In the genomic region with DNA sequence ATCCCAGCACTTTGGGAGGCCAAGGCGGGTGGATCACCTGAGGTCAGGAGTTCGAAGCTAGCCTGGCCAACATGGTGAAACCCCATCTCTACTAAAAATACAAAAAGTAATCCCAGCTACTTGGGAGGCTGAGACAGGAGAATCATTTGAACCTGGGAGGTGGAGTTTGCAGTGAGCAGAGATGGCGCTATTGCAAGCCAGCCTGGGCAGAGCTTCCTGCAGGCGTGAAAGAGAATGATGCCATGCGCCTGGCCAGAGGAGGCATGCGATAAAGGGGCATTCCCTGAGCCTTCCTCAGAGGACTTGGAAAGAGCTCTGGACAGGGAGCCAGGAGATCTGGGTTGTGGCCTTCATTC, we compare ENCODE assay signal across 7 cellular contexts. TPM values are rescaled to one million over a fixed set of nuclear protein-coding genes. Genes with fewer than 3 reads are reported as not detected.
DNase-seq lines count a peak whose midpoint lies in the region; ATAC-seq, FAIRE-seq and TF ChIP-seq lines count a peak whose summit lies in the region.
"Not testable (repeated sequence)": the region's sequence is repeated elsewhere in the genome, so short reads cannot be mapped to it uniquely, and the experiment has no call there.

No MANE protein-coding gene starts in this region.

- BruUV-seq in endothelial cell of umbilical vein (replicated peaks; lab: Mats Ljungman, UMichigan): not testable (repeated sequence)

- peak overlapping the region; percentile 78; the same call in 1 of the 2 replicates for H3K4me3 ChIP-seq in Karpas-422 (ENCODE audit: low read length)
- not testable (repeated sequence) for H3K4me3 ChIP-seq in endothelial cell of umbilical vein (replicated peaks in 1 of 3; ENCODE audit: insufficient read depth in 1 of 3, low read depth in 1 of 3, low read length in 3 of 3); mucosa of descending colon; small intestine (ENCODE audit: low read depth in 1 of 2, low read length in 2 of 2)

- H3K4me1 ChIP-seq in Karpas-422 (ENCODE audit: low read length) (peaks cover 79% of the 10 kb centered on the region), endothelial cell of umbilical vein (ENCODE audit: control insufficient read depth, extremely low read depth, insufficient read depth, low read length) (peaks cover 35% of the 10 kb centered on the region), mucosa of descending colon (ENCODE audit: low read depth) (peaks cover 75% of the 10 kb centered on the region), small intestine (ENCODE audit: control insufficient read depth in 2 of 2, insufficient read depth in 1 of 2, low read depth in 1 of 2, low read length in 1 of 2) (peaks cover 19 to 29% of the 10 kb centered on the region in 2 donors)

- peaks cover 55% of the 10 kb centered on the region for H3K36me3 Mint-ChIP-seq in T-helper 2 cell treated with Interferon-gamma antibody and Interleukin-4, amounts not matched to agents 5 μg/mL and 100 μg/mL, for 36 hours (ENCODE audit: low read depth)
- H3K36me3 Mint-ChIP-seq in activated T-helper 2 cell treated with anti-CD3 and anti-CD28 coated beads, Interferon-gamma antibody, Interleukin-2, Interleukin-4, amounts not matched to agents 10 μg/mL and 5 μg/mL and 100 μg/mL, durations not matched to agents 14 hours and 24 hours and 36 hours (ENCODE audit: low read depth): peaks cover 12% of the 10 kb centered on the region

- H3K27me3 Mint-ChIP-seq in T-helper 2 cell treated with Interferon-gamma antibody and Interleukin-4, amounts not matched to agents 5 μg/mL and 100 μg/mL, for 36 hours (ENCODE audit: low read depth); activated T-helper 2 cell treated with anti-CD3 and anti-CD28 coated beads, Interferon-gamma antibody, Interleukin-2, Interleukin-4, amounts not matched to agents 10 μg/mL and 5 μg/mL and 100 μg/mL, durations not matched to agents 14 hours and 24 hours and 36 hours (ENCODE audit: low read depth): not testable (repeated sequence)

- peaks cover 64% of the 10 kb centered on the region for H3K79me2 ChIP-seq in Karpas-422 (ENCODE audit: low read length)
- H3K79me2 ChIP-seq in endothelial cell of umbilical vein (ENCODE audit: control insufficient read depth, insufficient read depth, low read length): peaks cover 12% of the 10 kb centered on the region

- H4K20me1 ChIP-seq in Karpas-422 (ENCODE audit: insufficient read depth, low read depth, low read length); endothelial cell of umbilical vein (replicated peaks; ENCODE audit: control insufficient read depth, extremely low read depth, insufficient read depth, low read length): not testable (repeated sequence)

- not testable (repeated sequence) for H3K9me3 ChIP-seq in Karpas-422 (ENCODE audit: low read length); endothelial cell of umbilical vein (replicated peaks; ENCODE audit: control insufficient read depth, insufficient read depth, low read length); mucosa of descending colon; small intestine (ENCODE audit: control insufficient read depth, low read depth)

- intact Hi-C loops in activated T-helper 2 cell treated with anti-CD3 and anti-CD28 coated beads, Interferon-gamma antibody, Interleukin-2, Interleukin-4, amounts not matched to agents 10 μg/mL and 5 μg/mL and 100 μg/mL, durations not matched to agents 14 hours and 24 hours and 36 hours (cut with micrococcal nuclease): loop anchor here (5.0 kb wide), 2 partner anchors 106 to 974 kb away; partner anchors contain the start of genes RCAN3 and TCEA3
- intact Hi-C loops in endothelial cell of umbilical vein (cut with micrococcal nuclease): loop anchor here (1.0 kb wide), 1 partner anchor 9 kb away; no protein-coding TSS in a partner anchor
- intact Hi-C loops in mucosa of descending colon (cut with DNase I, micrococcal nuclease): not testable (repeated sequence)

- peak overlapping the region; percentile 96 for H3K4me3 Mint-ChIP-seq in T-helper 2 cell treated with Interferon-gamma antibody and Interleukin-4, amounts not matched to agents 5 μg/mL and 100 μg/mL, for 36 hours
- H3K4me3 Mint-ChIP-seq in activated T-helper 2 cell treated with anti-CD3 and anti-CD28 coated beads, Interferon-gamma antibody, Interleukin-2, Interleukin-4, amounts not matched to agents 10 μg/mL and 5 μg/mL and 100 μg/mL, durations not matched to agents 14 hours and 24 hours and 36 hours (ENCODE audit: low read depth): peak overlapping the region; percentile 81

- not testable (repeated sequence) for H3K9me3 Mint-ChIP-seq in T-helper 2 cell treated with Interferon-gamma antibody and Interleukin-4, amounts not matched to agents 5 μg/mL and 100 μg/mL, for 36 hours; activated T-helper 2 cell treated with anti-CD3 and anti-CD28 coated beads, Interferon-gamma antibody, Interleukin-2, Interleukin-4, amounts not matched to agents 10 μg/mL and 5 μg/mL and 100 μg/mL, durations not matched to agents 14 hours and 24 hours and 36 hours

- not testable (repeated sequence) for TF ChIP-seq POLR2A in endothelial cell of umbilical vein (IDR thresholded peaks at IDR 0.05; ENCODE audit: low read depth, low read length)

- not testable (repeated sequence) for FAIRE-seq in endothelial cell of umbilical vein (lab: Jason Lieb, UNC); small intestine (lab: Jason Lieb, UNC)

- 25 to 49% (median 28%) methylated on average over 6 of the region's 6 CpGs for WGBS in small intestine, 3 donors

- POLR2A ChIA-PET in endothelial cell of umbilical vein (lab: Charles Lee): interaction anchor here (0.6 kb wide), 1 partner anchor 549 kb away, joined by 3 read pairs; no protein-coding TSS in a partner anchor

- H3K9ac ChIP-seq in Karpas-422 (ENCODE audit: low read length): peak overlapping the region; percentile 76
- not testable (repeated sequence) for H3K9ac ChIP-seq in endothelial cell of umbilical vein (replicated peaks; ENCODE audit: extremely low read depth, insufficient read depth, low read length)

- H3K9me2 ChIP-seq in Karpas-422 (replicated peaks; ENCODE audit: insufficient read depth, low read length): not testable (repeated sequence)

- H3K36me3 ChIP-seq in Karpas-422 (ENCODE audit: insufficient read depth, low read length); endothelial cell of umbilical vein (ENCODE audit: control insufficient read depth in 2 of 2, extremely low read depth in 1 of 2, insufficient read depth in 2 of 2, low read length in 2 of 2); mucosa of descending colon (ENCODE audit: low read depth); small intestine (ENCODE audit: control insufficient read depth in 2 of 2, insufficient read depth in 2 of 2, low read length in 2 of 2): not testable (repeated sequence)

- H3K27ac ChIP-seq in Karpas-422 (ENCODE audit: low read length) (peak overlapping the region; percentile 95), small intestine (ENCODE audit: low read depth in 1 of 2, low read length in 1 of 2) (peak overlapping the region; percentile 73 to 78)
- H3K27ac ChIP-seq in endothelial cell of umbilical vein (ENCODE audit: insufficient read depth, low read depth, low read length): not testable (repeated sequence)

- not testable (repeated sequence) for H3K27me3 ChIP-seq in Karpas-422 (ENCODE audit: low read length); endothelial cell of umbilical vein (ENCODE audit: control insufficient read depth in 2 of 2, insufficient read depth in 2 of 2, low read length in 2 of 2); small intestine (ENCODE audit: control insufficient read depth in 2 of 2, insufficient read depth in 2 of 2, low read length in 2 of 2)

- TF ChIP-seq CTCF in GM10266 (IDR thresholded peaks at IDR 0.05; ENCODE audit: control insufficient read depth, insufficient read depth, low read depth, missing control alignments) (peak; percentile 11), endothelial cell of umbilical vein (IDR thresholded peaks at IDR 0.05; ENCODE audit: extremely low read depth in 1 of 2, insufficient read depth in 1 of 2, low read depth in 1 of 2, low read length in 2 of 2) (peak in 1 of 2 donors; percentile 5), mucosa of descending colon (IDR thresholded peaks at IDR 0.05) (peak; percentile 11)

- not testable (repeated sequence) for H3K9me1 ChIP-seq in endothelial cell of umbilical vein (replicated peaks; ENCODE audit: control insufficient read depth, extremely low read depth, insufficient read depth, low read length)

- CTCF ChIA-PET in endothelial cell of umbilical vein (lab: Charles Lee): interaction anchor here (0.8 to 16.6 kb wide), 7 partner anchors 12 to 110 kb away, joined by 3 to 192 read pairs (median 6); no protein-coding TSS in a partner anchor

- dilution Hi-C loops in endothelial cell of umbilical vein (cut with MboI; ENCODE audit: extremely low pct_ligation_motif_present, low sequenced_read_pairs): not testable (repeated sequence)

- peak; percentile 2 for ATAC-seq in mucosa of descending colon

- peaks cover 66% of the 10 kb centered on the region for H3K4me1 Mint-ChIP-seq in T-helper 2 cell treated with Interferon-gamma antibody and Interleukin-4, amounts not matched to agents 5 μg/mL and 100 μg/mL, for 36 hours (ENCODE audit: low read depth)
- H3K4me1 Mint-ChIP-seq in activated T-helper 2 cell treated with anti-CD3 and anti-CD28 coated beads, Interferon-gamma antibody, Interleukin-2, Interleukin-4, amounts not matched to agents 10 μg/mL and 5 μg/mL and 100 μg/mL, durations not matched to agents 14 hours and 24 hours and 36 hours (ENCODE audit: low read depth): peaks cover 65% of the 10 kb centered on the region

- H3K27ac Mint-ChIP-seq in T-helper 2 cell treated with Interferon-gamma antibody and Interleukin-4, amounts not matched to agents 5 μg/mL and 100 μg/mL, for 36 hours: peak overlapping the region; percentile 92
- peak overlapping the region; percentile 54 for H3K27ac Mint-ChIP-seq in activated T-helper 2 cell treated with anti-CD3 and anti-CD28 coated beads, Interferon-gamma antibody, Interleukin-2, Interleukin-4, amounts not matched to agents 10 μg/mL and 5 μg/mL and 100 μg/mL, durations not matched to agents 14 hours and 24 hours and 36 hours

- DNase-seq in GM10266 (ENCODE audit: extremely low spot score); Karpas-422; T-helper 2 cell treated with Interferon-gamma antibody and Interleukin-4, amounts not matched to agents 5 μg/mL and 100 μg/mL, for 36 hours (ENCODE audit: low spot score); activated T-helper 2 cell treated with anti-CD3 and anti-CD28 coated beads, Interferon-gamma antibody, Interleukin-2, Interleukin-4, amounts not matched to agents 10 μg/mL and 5 μg/mL and 100 μg/mL, durations not matched to agents 14 hours and 24 hours and 36 hours (ENCODE audit: low spot score); endothelial cell of umbilical vein (ENCODE audit: low read depth, low spot score); mucosa of descending colon; small intestine: not testable (repeated sequence)

- not testable (repeated sequence) for H2AFZ ChIP-seq in Karpas-422 (ENCODE audit: low read length)
- H2AFZ ChIP-seq in endothelial cell of umbilical vein (ENCODE audit: low read depth, low read length): peak overlapping the region; percentile 71

- H3K4me2 ChIP-seq in Karpas-422 (ENCODE audit: low read depth, low read length, poor library complexity, severe bottlenecking) (peak overlapping the region; percentile 90), endothelial cell of umbilical vein (ENCODE audit: insufficient read depth, low read length) (peak overlapping the region; percentile 53)

RNA-seq across cellular contexts. Expression of gene E2F2, which starts 3.2 kb away (rescaled TPM):
- 6.6 and 8.0 TPM in 2 replicates for total RNA-seq in Karpas-422 (2014; rRNA removed; shearing (Covaris generic); ENCODE audit: low replicate concordance)
- total RNA-seq in activated T-helper 2 cell treated with anti-CD3 and anti-CD28 coated beads, Interferon-gamma antibody, Interleukin-2, Interleukin-4, amounts not matched to agents 10 μg/mL and 5 μg/mL and 100 μg/mL, durations not matched to agents 14 hours and 24 hours and 36 hours: 17.2 and 18.6 TPM in 2 replicates
- 5.0 and 5.6 TPM in 2 replicates for total RNA-seq in endothelial cell of umbilical vein
- polyA plus RNA-seq in endothelial cell of umbilical vein: 0.83 and 1.1 TPM in 2 replicates
- 0.95 and 1.2 TPM in 2 replicates for polyA plus RNA-seq in endothelial cell of umbilical vein (2011; cell fraction: cytosol; rRNA removed)
- 1.9 and 2.0 TPM in 2 replicates for polyA plus RNA-seq in endothelial cell of umbilical vein (2011; cell fraction: nucleus; rRNA removed)
- polyA plus RNA-seq in endothelial cell of umbilical vein (2012): 1.1 and 1.6 TPM in 2 replicates
- polyA minus RNA-seq in endothelial cell of umbilical vein: 1.5 and 1.9 TPM in 2 replicates
- 11.7 TPM for polyA minus RNA-seq in endothelial cell of umbilical vein (2011; cell fraction: cytosol; rRNA and poly(A)+ RNA removed)
- 1.6 and 2.9 TPM in 2 replicates for polyA minus RNA-seq in endothelial cell of umbilical vein (2011; cell fraction: nucleus; rRNA and poly(A)+ RNA removed)
- 10 to 100 TPM in 2 of 3 donors, 1 to 10 TPM in 1; 8.6 to 18.0 (median 14.5) TPM for total RNA-seq in mucosa of descending colon
- polyA plus RNA-seq in small intestine: 1 to 10 TPM; 1.9 to 4.0 (median 2.2) TPM

RNA-seq across cellular contexts. Expression of gene ID3, which starts 31.4 kb away (rescaled TPM):
- 32.0 and 33.0 TPM in 2 replicates for total RNA-seq in Karpas-422 (2014; rRNA removed; shearing (Covaris generic); ENCODE audit: low replicate concordance)
- 24.7 and 26.9 TPM in 2 replicates for total RNA-seq in activated T-helper 2 cell treated with anti-CD3 and anti-CD28 coated beads, Interferon-gamma antibody, Interleukin-2, Interleukin-4, amounts not matched to agents 10 μg/mL and 5 μg/mL and 100 μg/mL, durations not matched to agents 14 hours and 24 hours and 36 hours
- total RNA-seq in endothelial cell of umbilical vein (277 and 310 TPM in 2 replicates), mucosa of descending colon (100 to 1,000 TPM in 2 of 3 donors, 10 to 100 TPM in 1; 83.0 to 316 (median 121) TPM)
- polyA plus RNA-seq in endothelial cell of umbilical vein (783 and 971 TPM in 2 replicates), small intestine (100 to 1,000 TPM in 2 of 3 donors, 10 to 100 TPM in 1; 78.1 to 135 (median 115) TPM)
- 696 and 743 TPM in 2 replicates for polyA plus RNA-seq in endothelial cell of umbilical vein (2011; cell fraction: cytosol; rRNA removed)
- polyA plus RNA-seq in endothelial cell of umbilical vein (2011; cell fraction: nucleus; rRNA removed): 934 and 1,004 TPM in 2 replicates
- 264 and 295 TPM in 2 replicates for polyA plus RNA-seq in endothelial cell of umbilical vein (2012)
- 160 and 202 TPM in 2 replicates for polyA minus RNA-seq in endothelial cell of umbilical vein
- polyA minus RNA-seq in endothelial cell of umbilical vein (2011; cell fraction: cytosol; rRNA and poly(A)+ RNA removed): 421 TPM
- polyA minus RNA-seq in endothelial cell of umbilical vein (2011; cell fraction: nucleus; rRNA and poly(A)+ RNA removed): 377 and 561 TPM in 2 replicates

RNA-seq across cellular contexts. Expression of gene ASAP3, which starts 43.9 kb away (rescaled TPM):
- total RNA-seq in Karpas-422 (2014; rRNA removed; shearing (Covaris generic); ENCODE audit: low replicate concordance): 0.60 and 0.61 TPM in 2 replicates
- 0.48 TPM in 1 of 2 replicates, not detected in the other for total RNA-seq in activated T-helper 2 cell treated with anti-CD3 and anti-CD28 coated beads, Interferon-gamma antibody, Interleukin-2, Interleukin-4, amounts not matched to agents 10 μg/mL and 5 μg/mL and 100 μg/mL, durations not matched to agents 14 hours and 24 hours and 36 hours
- 14.2 and 15.5 TPM in 2 replicates for total RNA-seq in endothelial cell of umbilical vein
- 12.5 and 14.8 TPM in 2 replicates for polyA plus RNA-seq in endothelial cell of umbilical vein
- 7.9 and 11.3 TPM in 2 replicates for polyA plus RNA-seq in endothelial cell of umbilical vein (2011; cell fraction: cytosol; rRNA removed)
- 49.9 and 62.4 TPM in 2 replicates for polyA plus RNA-seq in endothelial cell of umbilical vein (2011; cell fraction: nucleus; rRNA removed)
- 12.8 and 22.2 TPM in 2 replicates for polyA plus RNA-seq in endothelial cell of umbilical vein (2012)
- 18.5 and 18.7 TPM in 2 replicates for polyA minus RNA-seq in endothelial cell of umbilical vein
- polyA minus RNA-seq in endothelial cell of umbilical vein (2011; cell fraction: cytosol; rRNA and poly(A)+ RNA removed): 2.3 TPM
- polyA minus RNA-seq in endothelial cell of umbilical vein (2011; cell fraction: nucleus; rRNA and poly(A)+ RNA removed): 9.7 and 11.7 TPM in 2 replicates
- 10 to 100 TPM; 31.2 to 38.8 (median 37.8) TPM for total RNA-seq in mucosa of descending colon
- polyA plus RNA-seq in small intestine: 1 to 10 TPM; 1.9 to 8.6 (median 2.2) TPM
